Comparison of ENCODE assay signal across 13 cellular contexts in the genomic region with DNA sequence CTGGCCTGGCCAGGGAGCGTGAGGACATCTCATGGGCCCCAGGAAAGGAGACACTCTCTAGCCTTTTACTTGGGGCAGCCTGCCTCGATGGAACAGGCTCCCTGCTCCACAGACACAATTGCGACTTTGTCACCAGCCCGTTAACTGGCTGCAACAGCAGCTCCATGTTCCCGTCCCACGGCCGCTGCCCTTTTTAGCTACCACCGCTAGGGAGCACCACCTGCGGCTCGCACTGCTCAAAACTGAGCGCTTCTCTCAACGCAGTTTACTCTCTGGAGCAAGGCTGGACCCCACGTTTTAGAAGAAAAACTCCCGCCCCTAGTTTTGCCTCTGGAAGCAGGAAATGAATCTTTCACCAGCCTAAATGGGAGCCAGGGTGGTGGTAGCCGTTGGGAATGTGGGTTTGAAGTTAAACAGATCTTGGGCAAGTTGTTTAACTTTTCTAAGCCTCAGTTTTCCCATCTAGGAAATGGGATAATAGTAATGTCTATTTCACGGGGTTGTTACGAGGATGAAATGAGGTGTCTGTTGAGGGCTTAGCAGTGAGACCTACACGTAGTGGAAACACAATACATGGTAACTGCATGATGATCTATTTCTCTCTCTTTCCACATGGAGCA. TPM values are rescaled to one million over a fixed set of nuclear protein-coding genes. Genes with fewer than 3 reads are reported as not detected.
A peak's percentile ranks its signal among the peaks of the same experiment; 100 is the strongest.
DNase-seq lines count a peak whose midpoint lies in the region; ATAC-seq, FAIRE-seq and TF ChIP-seq lines count a peak whose summit lies in the region.
"Had no signal": no experiment of that assay in that cellular context is flagged by ENCODE, and none has a peak within 500 bp of the region (broad histone marks: within the 10 kb centered on the region; RNA-seq: fewer than 3 reads in every experiment).

No MANE protein-coding gene starts in this region.

- POLR2A ChIA-PET in GM12878 (lab: Charles Lee): no interaction called here

- H3K4me1 ChIP-seq in GM12878 (ENCODE audit: control insufficient read depth, insufficient read depth, low read length): no peaks in the 10 kb centered on the region
- H3K4me1 ChIP-seq in spleen: peaks cover 0 to 12% (median 2%) of the 10 kb centered on the region in 6 donors

- no peak for DNase-seq in D721Med (ENCODE audit: insufficient read length, low spot score)
- peak; percentile 21 for DNase-seq in H4 (ENCODE audit: low spot score)
- DNase-seq in GM12878 (ENCODE audit: low read depth, low spot score): no peak
- DNase-seq in left kidney (ENCODE audit: low read depth, low spot score): peak; percentile 67
- no peak for DNase-seq in NCI-H1417 (lab: John Stamatoyannopoulos, UW)
- DNase-seq in 8988T: no peak
- no peak for DNase-seq in NCI-H187 treated with DMSO at 0.1 percent for 48 hours (lab: John Stamatoyannopoulos, UW)
- DNase-seq in spleen: no peak
- DNase-seq: KG1 had no signal

- TF ChIP-seq RAD21 in GM12878 (IDR thresholded peaks at IDR 0.05; ENCODE audit: insufficient read depth, low read depth, low read length): peak; percentile 22; the same call in 1 of the 2 replicates

- no peaks in the 10 kb centered on the region for H3K79me2 ChIP-seq in GM12878 (ENCODE audit: control insufficient read depth, insufficient read depth, low read length)

- intact Hi-C loops in GM12878 (cut with micrococcal nuclease; ENCODE audit: unreplicated experiment): no loop called here
- intact Hi-C loops in spleen (cut with DNase I; ENCODE audit: low total_unique reads): no loop called here

- H3K9me3 ChIP-seq in GM12878 (replicated peaks; ENCODE audit: control insufficient read depth, insufficient read depth, low read length): no peaks in the 10 kb centered on the region
- H3K9me3 ChIP-seq in spleen: peaks cover 0 to 13% (median 2%) of the 10 kb centered on the region in 8 donors

- no peak overlapping the region for H3K27ac ChIP-seq in GM12878 (ENCODE audit: control insufficient read depth, insufficient read depth)
- no peak overlapping the region for H3K27ac ChIP-seq in spleen
- H3K27ac ChIP-seq: SK-N-MC had no signal

- H4K20me1 ChIP-seq in GM12878 (ENCODE audit: control insufficient read depth, insufficient read depth): no peaks in the 10 kb centered on the region

- RAD21 ChIA-PET in GM12878 (lab: Charles Lee; ENCODE audit: unreplicated experiment): no interaction called here

- ATAC-seq in GM12878: peak; percentile 74
- ATAC-seq: stimulated activated memory B cell treated with anti-CD40 and anti-IgM and Interleukin-4, amounts not matched to agents 10 μg/mL and 1 μg/mL and 100 μg/mL, for 72 hours had no signal

- no peak overlapping the region for H2AFZ ChIP-seq in GM12878 (ENCODE audit: control insufficient read depth, low read depth, low read length)

- CTCF ChIA-PET in GM12878 (lab: Yijun Ruan, JAX): interaction anchor here (1.4 kb wide), 1 partner anchor 10 kb away, joined by 3 read pairs; no protein-coding TSS in a partner anchor

- FAIRE-seq in D721Med (lab: Jason Lieb, UNC) (no peak), GM12878 (lab: Jason Lieb, UNC) (no peak)
- FAIRE-seq: G401.6, H54 had no signal

- H3K4me2 ChIP-seq in GM12878 (ENCODE audit: control insufficient read depth, insufficient read depth): no peak overlapping the region

- no peak overlapping the region for H3K9ac ChIP-seq in GM12878 (ENCODE audit: control insufficient read depth, insufficient read depth, low read length)

- TF ChIP-seq EP300 in GM12878 (IDR thresholded peaks at IDR 0.05; ENCODE audit: borderline replicate concordance in 1 of 2, control insufficient read depth in 1 of 2, low read depth in 2 of 2, low read length in 2 of 2): no peak

- 8% methylated on average over 18 of the region's 18 CpGs for WGBS in GM12878 (ENCODE audit: insufficient coverage, insufficient replicate concordance, low lambda C conversion rate, missing lambda C conversion rate)
- WGBS in spleen, 5 donors: 22 to 31% (median 26%) methylated on average over 18 of the region's 18 CpGs

- H3K36me3 ChIP-seq in GM12878 (ENCODE audit: control insufficient read depth in 2 of 2, insufficient read depth in 2 of 2, low read length in 1 of 2) (no peaks in the 10 kb centered on the region), spleen (no peaks in the 10 kb centered on the region)

- TF ChIP-seq CTCF in D721Med (IDR thresholded peaks at IDR 0.05; ENCODE audit: insufficient read depth, missing control alignments): peak; percentile 8
- peak; percentile 44 to 52 (median 52); a peak in 5 of 6 replicates for TF ChIP-seq CTCF in GM12878 (IDR thresholded peaks at IDR 0.05 in 2 of 3, conservative IDR thresholded peaks at IDR 0.05 in 1 of 3; ENCODE audit: control insufficient read depth in 2 of 3, extremely low read depth in 1 of 3, insufficient read depth in 1 of 3, low read depth in 3 of 3, low read length in 3 of 3)
- TF ChIP-seq CTCF in spleen (IDR thresholded peaks at IDR 0.05 in 8 of 11, conservative IDR thresholded peaks at IDR 0.05 in 3 of 11): peak in 3 of 11 experiments; percentile 15 to 21 (median 16)

- TF ChIP-seq POLR2A in GM12878 (IDR thresholded peaks at IDR 0.05; ENCODE audit: low read depth, low read length) (no peak), spleen (IDR thresholded peaks at IDR 0.05) (no peak)

- peaks cover 2 to 3% of the 10 kb centered on the region in 2 experiments; a peak in 2 of 4 replicates for H3K27me3 ChIP-seq in GM12878 (replicated peaks in 1 of 2; ENCODE audit: control insufficient read depth in 2 of 2, insufficient read depth in 2 of 2, low read length in 1 of 2)
- peaks cover 0 to 88% (median 36%) of the 10 kb centered on the region in 7 donors for H3K27me3 ChIP-seq in spleen (replicated peaks in 1 of 7)

- in situ Hi-C loops in GM12878 (cut with MboI): no loop called here

- H3K4me3 ChIP-seq in GM12878 (no peak overlapping the region), spleen (no peak overlapping the region)
- H3K4me3 ChIP-seq: SK-N-MC had no signal

- no TSS peak for BruUV-seq in GM12878 (replicated peaks; lab: Mats Ljungman, UMichigan)

- SMC1A ChIA-PET in GM12878 (lab: Charles Lee; ENCODE audit: uncharacterized antibody, unreplicated experiment): no interaction called here

TF ChIP-seq in GM12878, 131 proteins besides CTCF, POLR2A, EP300 and RAD21 (continues in another document):
- TF ChIP-seq CBX3 (IDR thresholded peaks at IDR 0.05; ENCODE audit: borderline replicate concordance, low read depth) (no peak), FOS (IDR thresholded peaks at IDR 0.05; ENCODE audit: borderline replicate concordance, extremely low read depth, insufficient read length) (no peak), NFIC (IDR thresholded peaks at IDR 0.05; ENCODE audit: low read depth, low read length) (no peak), TCF3 (IDR thresholded peaks at IDR 0.05; ENCODE audit: borderline replicate concordance, insufficient read depth, low read depth, low read length) (no peak), ZBTB40 (IDR thresholded peaks at IDR 0.05; ENCODE audit: borderline replicate concordance) (no peak), BCL11A (IDR thresholded peaks at IDR 0.05; ENCODE audit: low read depth, low read length) (no peak), SIX5 (IDR thresholded peaks at IDR 0.05; ENCODE audit: low read depth, low read length, severe bottlenecking) (no peak), HDGF (IDR thresholded peaks at IDR 0.05) (no peak), SUPT20H (IDR thresholded peaks at IDR 0.05; ENCODE audit: borderline replicate concordance, control insufficient read depth, low read depth, low read length) (no peak)

RNA-seq across cellular contexts. Expression of gene LRRC38, which starts 3.5 kb away (rescaled TPM):
- not detected in 2 replicates for total RNA-seq in H4 (2014; rRNA removed; shearing (Covaris generic))
- not detected in 2 replicates for total RNA-seq in GM12878 (2013; cell fraction: nucleolus; rRNA removed)
- not detected in 2 replicates for total RNA-seq in GM12878 (2014; rRNA removed)
- total RNA-seq in GM12878 (2014; rRNA removed; fragmentation: Illumina TruSeq; extraction: Trizol): not detected in 2 replicates
- total RNA-seq in GM12878 (2021): not detected in 2 replicates
- not detected for polyA plus RNA-seq in GM12878 (2011; ENCODE audit: low read depth)
- not detected in 2 replicates for polyA plus RNA-seq in GM12878 (2011; rRNA removed)
- not detected in 2 replicates for polyA plus RNA-seq in GM12878 (2011; cell fraction: cytosol; rRNA removed)
- polyA plus RNA-seq in GM12878 (2011; cell fraction: nucleus; rRNA removed): not detected in 2 replicates
- not detected in 2 replicates for polyA plus RNA-seq in GM12878 (2012)
- not detected in 2 replicates for polyA plus RNA-seq in GM12878 (2014; fragmentation: Illumina TruSeq; extraction: Trizol)
- polyA plus RNA-seq in GM12878 (2014; fragmentation: Nextera tagmentation; extraction: Ambion mirVana): not detected
- not detected in 2 replicates for polyA plus RNA-seq in GM12878 (2014; rRNA removed)
- polyA plus RNA-seq in GM12878 (2016; fragmentation: Nextera tagmentation; extraction: Ambion mirVana): not detected
- not detected in 2 replicates for polyA minus RNA-seq in GM12878 (2011; rRNA and poly(A)+ RNA removed)
- polyA minus RNA-seq in GM12878 (2011; cell fraction: cytosol; rRNA and poly(A)+ RNA removed): not detected in 2 replicates
- not detected in 2 replicates for polyA minus RNA-seq in GM12878 (2011; cell fraction: nucleus; rRNA and poly(A)+ RNA removed)
- total RNA-seq in spleen: under 1 TPM in 1 of 7 donors, not detected in 6; 0.28 TPM
- under 1 TPM in 1 of 3 donors, not detected in 2; 0.03 TPM for polyA plus RNA-seq in spleen

Comparison
In these comparisons a context has a peak if more than half of its experiments do, and no peak if none do; other contexts are left out.
1. DNase-seq: peak in H4 (single experiment) and left kidney (single experiment); none in D721Med (single experiment), GM12878 (single experiment), NCI-H1417 (0 of 3), 8988T (single experiment), NCI-H187 treated with DMSO at 0.1 percent for 48 hours (single experiment) and spleen (single experiment).